In the genomic region with DNA sequence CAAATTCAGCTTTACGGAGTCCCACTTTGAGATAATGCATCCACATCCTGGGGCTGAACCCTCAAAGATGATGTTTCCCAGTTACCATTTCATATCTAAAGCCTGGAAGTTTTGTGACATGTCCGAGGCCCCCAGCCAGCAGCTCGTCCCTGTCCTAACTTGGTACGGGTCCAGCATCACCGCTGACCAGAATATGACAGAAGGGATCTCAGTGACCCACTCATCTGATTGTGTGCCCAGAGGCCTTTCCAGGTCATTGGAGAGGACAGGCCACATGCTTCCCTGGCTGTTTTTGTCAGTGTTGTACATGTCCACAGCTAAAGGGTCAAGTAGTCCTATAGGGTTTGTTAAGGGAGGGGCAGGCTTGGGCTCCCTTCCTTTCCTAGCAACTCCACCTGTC, we compare ENCODE assay signal across 22 cellular contexts. TPM values are rescaled to one million over a fixed set of nuclear protein-coding genes. Genes with fewer than 3 reads are reported as not detected.
A peak's percentile ranks its signal among the peaks of the same experiment; 100 is the strongest.
DNase-seq lines count a peak whose midpoint lies in the region; ATAC-seq and TF ChIP-seq lines count a peak whose summit lies in the region.
"Had no signal": no experiment of that assay in that cellular context is flagged by ENCODE, and none has a peak within 500 bp of the region (broad histone marks: within the 10 kb centered on the region; RNA-seq: fewer than 3 reads in every experiment).

No MANE protein-coding gene starts in this region.

- no peak overlapping the region for H3K9ac ChIP-seq in liver (ENCODE audit: low read depth in 1 of 2, low read length in 2 of 2)

- H3K36me3 ChIP-seq in liver (ENCODE audit: control insufficient read depth in 4 of 4, insufficient read depth in 3 of 4, low read depth in 1 of 4, low read length in 3 of 4) (peaks cover 2 to 47% (median 33%) of the 10 kb centered on the region in 4 donors), spleen (peaks cover 5 to 100% (median 94%) of the 10 kb centered on the region in 6 donors)

- peak overlapping the region; percentile 82 for H3K27ac Mint-ChIP-seq in activated naive CD4-positive, alpha-beta T cell treated with anti-CD3 and anti-CD28 coated beads, Interleukin-2, amount 50 U/mL, for 24 hours
- peak overlapping the region; percentile 40 for H3K27ac Mint-ChIP-seq in activated T-helper 1 cell treated with anti-CD3 and anti-CD28 coated beads, Interleukin-12 subunit alpha, Interleukin-12 subunit beta, Interleukin-2, Interleukin-4 antibody, amounts not matched to agents 30 ng/mL and 10 ng/mL and 1 ng/mL, durations not matched to agents 14 hours and 24 hours and 36 hours
- H3K27ac Mint-ChIP-seq: HFFc6 had no signal

- H3K9me3 ChIP-seq in liver (ENCODE audit: control insufficient read depth in 4 of 4, low read length in 3 of 4), result no peaks in the 10 kb centered on the region
- H3K9me3 ChIP-seq in spleen, result no peaks in the 10 kb centered on the region
- H3K9me3 ChIP-seq: lower lobe of right lung, suprapubic skin had no signal

- peaks cover 36% of the 10 kb centered on the region for H3K4me1 Mint-ChIP-seq in activated naive CD4-positive, alpha-beta T cell treated with anti-CD3 and anti-CD28 coated beads, Interleukin-2, amount 50 U/mL, for 24 hours
- H3K4me1 Mint-ChIP-seq in activated T-helper 1 cell treated with anti-CD3 and anti-CD28 coated beads, Interleukin-12 subunit alpha, Interleukin-12 subunit beta, Interleukin-2, Interleukin-4 antibody, amounts not matched to agents 30 ng/mL and 10 ng/mL and 1 ng/mL, durations not matched to agents 14 hours and 24 hours and 36 hours (ENCODE audit: low read depth), result peaks cover 29% of the 10 kb centered on the region

- no peaks in the 10 kb centered on the region for H3K9me3 Mint-ChIP-seq in activated naive CD4-positive, alpha-beta T cell treated with anti-CD3 and anti-CD28 coated beads, Interleukin-2, amount 50 U/mL, for 24 hours
- H3K9me3 Mint-ChIP-seq in activated T-helper 1 cell treated with anti-CD3 and anti-CD28 coated beads, Interleukin-12 subunit alpha, Interleukin-12 subunit beta, Interleukin-2, Interleukin-4 antibody, amounts not matched to agents 30 ng/mL and 10 ng/mL and 1 ng/mL, durations not matched to agents 14 hours and 24 hours and 36 hours, result no peaks in the 10 kb centered on the region
- H3K9me3 Mint-ChIP-seq: HFFc6 had no signal

- peak overlapping the region; percentile 34 to 74 for H3K27ac ChIP-seq in liver (ENCODE audit: low read depth in 1 of 2, low read length in 2 of 2)
- peak overlapping the region; percentile 44 to 77 (median 52) for H3K27ac ChIP-seq in spleen
- H3K27ac ChIP-seq: C4-2B, lower lobe of right lung, suprapubic skin had no signal

- peaks cover 13 to 29% (median 23%) of the 10 kb centered on the region in 4 donors for H3K4me1 ChIP-seq in liver (ENCODE audit: control insufficient read depth in 4 of 4, insufficient read depth in 4 of 4, low read length in 3 of 4)
- H3K4me1 ChIP-seq in spleen, result peaks cover 11 to 43% (median 23%) of the 10 kb centered on the region in 6 donors

- intact Hi-C loops in activated T-helper 1 cell treated with anti-CD3 and anti-CD28 coated beads, Interleukin-12 subunit alpha, Interleukin-12 subunit beta, Interleukin-2, Interleukin-4 antibody, amounts not matched to agents 30 ng/mL and 10 ng/mL and 1 ng/mL, durations not matched to agents 14 hours and 24 hours and 36 hours (cut with micrococcal nuclease), result no loop called here
- intact Hi-C loops in spleen (cut with DNase I; ENCODE audit: low total_unique reads), result no loop called here

- no peak overlapping the region for H3K4me3 Mint-ChIP-seq in activated naive CD4-positive, alpha-beta T cell treated with anti-CD3 and anti-CD28 coated beads, Interleukin-2, amount 50 U/mL, for 24 hours
- no peak overlapping the region for H3K4me3 Mint-ChIP-seq in activated T-helper 1 cell treated with anti-CD3 and anti-CD28 coated beads, Interleukin-12 subunit alpha, Interleukin-12 subunit beta, Interleukin-2, Interleukin-4 antibody, amounts not matched to agents 30 ng/mL and 10 ng/mL and 1 ng/mL, durations not matched to agents 14 hours and 24 hours and 36 hours
- H3K4me3 Mint-ChIP-seq: HFFc6 had no signal

- DNase-seq in activated naive CD4-positive, alpha-beta T cell treated with Interleukin-2 at 50 U/mL for 16 hours, result no peak
- no peak for DNase-seq in activated T-helper 1 cell treated with anti-CD3 and anti-CD28 coated beads, Interleukin-12 subunit alpha, Interleukin-12 subunit beta, Interleukin-2, Interleukin-4 antibody, amounts not matched to agents 30 ng/mL and 10 ng/mL and 1 ng/mL, durations not matched to agents 14 hours and 24 hours and 36 hours (ENCODE audit: low spot score)
- DNase-seq in spleen (no peak), HEK293T (ENCODE audit: extremely low spot score) (no peak), GM19240 (ENCODE audit: insufficient read length, low spot score) (no peak)
- DNase-seq: ACHN; activated gamma-delta T cell treated with Interleukin-2 at 50 U/mL for 16 hours; DMS79 treated with DMSO at 0.1 percent for 48 hours; HFFc6; IMR-90; lower lobe of right lung; NCI-H1417 treated with DMSO at 0.1 percent for 48 hours; NCI-H526; SIG-M5; stimulated activated CD8-positive, alpha-beta memory T cell treated with anti-CD3 and anti-CD28 coated beads, Interleukin-4, amount 100 ng/mL, for 48 hours; T-helper 1 cell had no signal

- H3K4me3 ChIP-seq in liver (ENCODE audit: low read depth in 1 of 3, low read length in 3 of 3) (no peak overlapping the region), spleen (no peak overlapping the region)
- H3K4me3 ChIP-seq: lower lobe of right lung, smooth muscle cell, suprapubic skin had no signal

- TF ChIP-seq RAD21 in liver (IDR thresholded peaks at IDR 0.05), result no peak

- no peak for TF ChIP-seq POLR2A in spleen (IDR thresholded peaks at IDR 0.05)

- ATAC-seq in activated CD4-positive, CD25-positive, alpha-beta regulatory T cell treated with anti-CD3 and anti-CD28 coated beads, Interleukin-2, amount 50 U/mL, for 24 hours, result no peak

- CTCF ChIA-PET in HEK293T (lab: Yijun Ruan, JAX), result interaction anchor here (0.6 kb wide), 1 partner anchor 1472 kb away, joined by 3 read pairs; no protein-coding TSS in a partner anchor

- no peaks in the 10 kb centered on the region for H3K27me3 Mint-ChIP-seq in activated naive CD4-positive, alpha-beta T cell treated with anti-CD3 and anti-CD28 coated beads, Interleukin-2, amount 50 U/mL, for 24 hours
- no peaks in the 10 kb centered on the region for H3K27me3 Mint-ChIP-seq in activated T-helper 1 cell treated with anti-CD3 and anti-CD28 coated beads, Interleukin-12 subunit alpha, Interleukin-12 subunit beta, Interleukin-2, Interleukin-4 antibody, amounts not matched to agents 30 ng/mL and 10 ng/mL and 1 ng/mL, durations not matched to agents 14 hours and 24 hours and 36 hours (ENCODE audit: insufficient read depth)

- H3K36me3 Mint-ChIP-seq in activated naive CD4-positive, alpha-beta T cell treated with anti-CD3 and anti-CD28 coated beads, Interleukin-2, amount 50 U/mL, for 24 hours, result peaks cover 14% of the 10 kb centered on the region
- peaks cover 64% of the 10 kb centered on the region for H3K36me3 Mint-ChIP-seq in activated T-helper 1 cell treated with anti-CD3 and anti-CD28 coated beads, Interleukin-12 subunit alpha, Interleukin-12 subunit beta, Interleukin-2, Interleukin-4 antibody, amounts not matched to agents 30 ng/mL and 10 ng/mL and 1 ng/mL, durations not matched to agents 14 hours and 24 hours and 36 hours (ENCODE audit: low read depth)

- POLR2A ChIA-PET in HEK293T (lab: Yijun Ruan, JAX), result interaction anchor here (0.9 kb wide), 1 partner anchor 33 kb away, joined by 3 read pairs; the partner anchor contains the start of gene SECISBP2

- no peak for TF ChIP-seq CTCF in liver (IDR thresholded peaks at IDR 0.05; ENCODE audit: low read depth, low read length, missing input control)
- TF ChIP-seq CTCF in spleen (IDR thresholded peaks at IDR 0.05 in 8 of 11, conservative IDR thresholded peaks at IDR 0.05 in 3 of 11), result no peak

- WGBS in liver, result 38% methylated on average over 5 of the region's 5 CpGs
- WGBS in spleen, 5 donors, result 95 to 100% (median 98%) methylated on average over 5 of the region's 5 CpGs

- H3K27me3 ChIP-seq in liver (ENCODE audit: control insufficient read depth in 4 of 4, insufficient read depth in 4 of 4, low read length in 3 of 4) (no peaks in the 10 kb centered on the region), spleen (replicated peaks in 1 of 7) (no peaks in the 10 kb centered on the region)
- H3K27me3 ChIP-seq: suprapubic skin had no signal

TF ChIP-seq in liver, 16 proteins besides CTCF, POLR2A, EP300 and RAD21:
- TF ChIP-seq ATF3 (IDR thresholded peaks at IDR 0.05) (peak; percentile 5), FOXA1 (IDR thresholded peaks at IDR 0.05) (no peak)

TF ChIP-seq in HEK293T, 16 proteins besides CTCF, POLR2A, EP300 and RAD21 (continues in another document):
- TF ChIP-seq PKNOX1 (IDR thresholded peaks at IDR 0.05) (no peak), LEF1 (IDR thresholded peaks at IDR 0.05; ENCODE audit: borderline replicate concordance) (no peak), SUZ12 (IDR thresholded peaks at IDR 0.05) (no peak), FOXM1 (IDR thresholded peaks at IDR 0.05; ENCODE audit: borderline replicate concordance) (no peak), CTBP1 (IDR thresholded peaks at IDR 0.05; ENCODE audit: borderline replicate concordance) (no peak), SP1 (IDR thresholded peaks at IDR 0.05) (no peak), ARNT (IDR thresholded peaks at IDR 0.05) (no peak), L3MBTL2 (conservative IDR thresholded peaks at IDR 0.05) (no peak)

RNA-seq across cellular contexts. Expression of gene SECISBP2, which starts 33.3 kb away (rescaled TPM):
- 49.4 and 54.9 TPM in 2 replicates for total RNA-seq in activated T-helper 1 cell treated with anti-CD3 and anti-CD28 coated beads, Interleukin-12 subunit alpha, Interleukin-12 subunit beta, Interleukin-2, Interleukin-4 antibody, amounts not matched to agents 30 ng/mL and 10 ng/mL and 1 ng/mL, durations not matched to agents 14 hours and 24 hours and 36 hours
- total RNA-seq in liver, result 10 to 100 TPM; 26.0 to 37.7 TPM
- polyA plus RNA-seq in liver, result 10 to 100 TPM; 14.2 to 22.7 TPM
- 100 to 1,000 TPM in 1 of 7 donors, 10 to 100 TPM in 6; 55.7 to 117 (median 86.7) TPM for total RNA-seq in spleen
- polyA plus RNA-seq in spleen, result 10 to 100 TPM; 20.7 to 40.2 (median 38.4) TPM

RNA-seq across cellular contexts. Expression of gene CKS2, which starts 40.6 kb away (rescaled TPM):
- 148 and 162 TPM in 2 replicates for total RNA-seq in activated T-helper 1 cell treated with anti-CD3 and anti-CD28 coated beads, Interleukin-12 subunit alpha, Interleukin-12 subunit beta, Interleukin-2, Interleukin-4 antibody, amounts not matched to agents 30 ng/mL and 10 ng/mL and 1 ng/mL, durations not matched to agents 14 hours and 24 hours and 36 hours
- total RNA-seq in liver (10 to 100 TPM in 1 of 2 donors, 1 to 10 TPM in 1; 3.1 to 79.7 TPM), spleen (10 to 100 TPM in 6 of 7 donors, 1 to 10 TPM in 1; 9.2 to 27.3 (median 13.9) TPM)
- polyA plus RNA-seq in liver (10 to 100 TPM; 17.6 to 17.9 TPM), spleen (100 to 1,000 TPM in 2 of 3 donors, 10 to 100 TPM in 1; 50.0 to 142 (median 109) TPM)
